In genomic region chr1:84682047-84682446, GRCh38 we compare ENCODE assay signal across 28 cellular contexts.
"Had no signal": no experiment of that assay in that cellular context is flagged by ENCODE, and none has a peak within 500 bp of the region (broad histone marks: within the 10 kb centered on the region; RNA-seq: fewer than 3 reads in every experiment).

No MANE protein-coding gene starts in this region.

- H3K9me3 Mint-ChIP-seq: natural killer cell; nephron; neural progenitor cell; stimulated activated effector memory CD8-positive, alpha-beta T cell treated with anti-CD3 and anti-CD28 coated beads, Interleukin-12 subunit alpha, Interleukin-12 subunit beta, amount 100 ng/mL, for 72 hours; stimulated activated naive B cell treated with anti-CD40 and anti-IgM and Interleukin-4, amounts not matched to agents 10 μg/mL and 1 μg/mL and 100 μg/mL, for 72 hours; stimulated activated naive CD8-positive, alpha-beta T cell treated with anti-CD3 and anti-CD28 coated beads, Interleukin-15, Interleukin-2, amounts not matched to agents 100 ng/mL and 50 ng/mL, for 24 hours; type B pancreatic cell had no signal

- H3K4me1 Mint-ChIP-seq: neural progenitor cell had no signal

- H3K4me3 ChIP-seq: neural progenitor cell, ovary, psoas muscle, right lobe of liver, sigmoid colon, stomach, thoracic aorta, thyroid gland, tibial nerve, upper lobe of right lung, uterus had no signal

- ATAC-seq: natural killer cell; psoas muscle; right cardiac atrium; right lobe of liver; stimulated activated effector memory CD8-positive, alpha-beta T cell treated with anti-CD3 and anti-CD28 coated beads, Interleukin-12 subunit alpha, Interleukin-12 subunit beta, amount 100 ng/mL, for 72 hours; stimulated activated naive B cell treated with anti-CD40 and anti-IgM and Interleukin-4, amounts not matched to agents 10 μg/mL and 1 μg/mL and 100 μg/mL, for 72 hours; upper lobe of right lung had no signal

- H3K4me2 ChIP-seq: neural progenitor cell had no signal

- H3K27me3 Mint-ChIP-seq: progenitor cell of endocrine pancreas; stimulated activated naive B cell treated with anti-CD40 and anti-IgM and Interleukin-4, amounts not matched to agents 10 μg/mL and 1 μg/mL and 100 μg/mL, for 72 hours; stimulated activated naive CD8-positive, alpha-beta T cell treated with anti-CD3 and anti-CD28 coated beads, Interleukin-15, Interleukin-2, amounts not matched to agents 100 ng/mL and 50 ng/mL, for 24 hours; type B pancreatic cell had no signal

- H3K9me3 ChIP-seq: ovary, psoas muscle, right lobe of liver, sigmoid colon, stomach, thoracic aorta, thyroid gland, tibial nerve, upper lobe of right lung, uterus had no signal

- H3K79me2 ChIP-seq: parathyroid adenoma had no signal

- H3K36me3 ChIP-seq: neural progenitor cell, ovary, right lobe of liver, sigmoid colon, stomach, thyroid gland, tibial nerve, upper lobe of right lung, uterus had no signal

- H2AFZ ChIP-seq: neural progenitor cell, parathyroid adenoma had no signal

- H3K36me3 Mint-ChIP-seq: natural killer cell; stimulated activated effector memory CD8-positive, alpha-beta T cell treated with anti-CD3 and anti-CD28 coated beads, Interleukin-12 subunit alpha, Interleukin-12 subunit beta, amount 100 ng/mL, for 72 hours had no signal

- H3K27ac Mint-ChIP-seq: nephron; neural progenitor cell; progenitor cell of endocrine pancreas; stimulated activated effector memory CD8-positive, alpha-beta T cell treated with anti-CD3 and anti-CD28 coated beads, Interleukin-12 subunit alpha, Interleukin-12 subunit beta, amount 100 ng/mL, for 72 hours; stimulated activated naive B cell treated with anti-CD40 and anti-IgM and Interleukin-4, amounts not matched to agents 10 μg/mL and 1 μg/mL and 100 μg/mL, for 72 hours; stimulated activated naive CD8-positive, alpha-beta T cell treated with anti-CD3 and anti-CD28 coated beads, Interleukin-15, Interleukin-2, amounts not matched to agents 100 ng/mL and 50 ng/mL, for 24 hours; type B pancreatic cell had no signal

- DNase-seq: natural killer cell; occipital lobe; ovary; posterior cingulate gyrus; psoas muscle; right cardiac atrium; right lobe of liver; sigmoid colon; small intestine; stimulated activated CD4-positive, alpha-beta T cell treated with anti-CD3 and anti-CD28 coated beads, Interleukin-15, amount 100 ng/mL, for 24 hours; stimulated activated CD4-positive, alpha-beta T cell treated with anti-CD3 and anti-CD28 coated beads, Interleukin-2, amount 100 ng/mL, for 24 hours; stimulated activated CD4-positive, alpha-beta T cell treated with anti-CD3 and anti-CD28 coated beads, Interleukin-2, amount 100 ng/mL, for 48 hours; stimulated activated CD4-positive, alpha-beta T cell treated with anti-CD3 and anti-CD28 coated beads, Interleukin-4, amount 100 ng/mL, for 24 hours; stimulated activated naive B cell treated with anti-CD40 and anti-IgM and Interleukin-4, amounts not matched to agents 10 μg/mL and 1 μg/mL and 100 μg/mL, for 72 hours; stimulated activated naive CD4-positive, alpha-beta T cell treated with Interleukin-2 at 50 U/mL for 16 hours; stomach; thyroid gland; upper lobe of right lung; uterus had no signal

- H3K27me3 ChIP-seq: neural progenitor cell, ovary, right lobe of liver, sigmoid colon, stomach, thyroid gland, tibial nerve, upper lobe of right lung, uterus had no signal

- H3K4me3 Mint-ChIP-seq: natural killer cell; nephron; neural progenitor cell; stimulated activated effector memory CD8-positive, alpha-beta T cell treated with anti-CD3 and anti-CD28 coated beads, Interleukin-12 subunit alpha, Interleukin-12 subunit beta, amount 100 ng/mL, for 72 hours; stimulated activated naive B cell treated with anti-CD40 and anti-IgM and Interleukin-4, amounts not matched to agents 10 μg/mL and 1 μg/mL and 100 μg/mL, for 72 hours; stimulated activated naive CD8-positive, alpha-beta T cell treated with anti-CD3 and anti-CD28 coated beads, Interleukin-15, Interleukin-2, amounts not matched to agents 100 ng/mL and 50 ng/mL, for 24 hours; type B pancreatic cell had no signal

- H3K27ac ChIP-seq: neural progenitor cell, ovary, parathyroid adenoma, psoas muscle, right lobe of liver, sigmoid colon, stomach, thoracic aorta, thyroid gland, tibial nerve, upper lobe of right lung, uterus had no signal

- H3K4me1 ChIP-seq: parathyroid adenoma, psoas muscle, stomach, thyroid gland, tibial nerve, upper lobe of right lung, uterus had no signal

- H3K9ac ChIP-seq: neural progenitor cell, parathyroid adenoma had no signal
